ENCODE assay signal across 8 cellular contexts in the genomic region with DNA sequence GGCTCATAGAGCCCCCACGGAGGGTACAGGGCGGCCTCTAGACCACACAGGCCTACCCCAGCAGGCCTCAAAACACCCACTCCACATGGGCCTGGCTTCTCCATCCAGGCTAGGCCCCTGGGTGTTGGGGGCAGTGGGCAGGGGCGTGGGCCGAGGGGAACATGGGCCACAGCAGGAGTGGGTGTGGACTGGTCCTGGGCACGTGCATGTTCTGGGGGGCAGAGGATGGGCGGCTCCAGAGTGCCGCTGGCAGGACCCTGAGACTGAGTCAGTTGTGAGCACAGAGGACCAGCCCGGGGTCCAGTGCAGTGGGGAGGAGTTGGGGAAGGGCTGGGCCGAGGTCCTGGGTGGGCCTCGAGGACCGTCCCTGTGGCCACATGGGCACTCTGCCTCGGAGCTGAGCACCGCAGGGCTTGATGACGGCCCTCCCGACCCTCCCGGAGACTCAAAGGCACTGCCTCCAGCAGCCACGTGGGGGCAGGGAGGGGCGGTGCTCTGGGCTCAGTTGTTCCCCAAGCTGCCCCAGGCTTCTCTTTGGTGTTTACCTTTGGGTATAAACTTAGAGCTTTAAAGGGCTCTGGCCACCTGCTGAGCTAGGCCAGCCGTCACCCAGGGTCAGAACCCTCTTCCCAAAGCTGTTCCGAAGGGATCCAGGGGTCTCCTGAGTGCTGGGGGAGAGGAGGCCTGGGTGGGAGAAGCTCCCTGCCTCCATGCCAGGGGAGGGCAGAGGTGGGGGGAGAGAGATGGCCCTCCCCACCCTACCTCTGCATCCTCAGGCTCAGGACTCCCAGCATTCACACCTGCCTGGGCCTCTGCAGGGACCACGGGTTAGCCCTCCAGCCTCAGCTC.
A peak's percentile ranks its signal among the peaks of the same experiment; 100 is the strongest.
DNase-seq lines count a peak whose midpoint lies in the region; ATAC-seq and TF ChIP-seq lines count a peak whose summit lies in the region.

No MANE protein-coding gene starts in this region.

- DNase-seq in GM10266 (ENCODE audit: extremely low spot score) (peak; percentile 78), NCI-H345 (lab: John Stamatoyannopoulos, UW) (peak; percentile 46), myocyte (ENCODE audit: low read depth) (peak; percentile 83), thoracic aorta (ENCODE audit: low spot score) (no peak), midbrain (lab: John Stamatoyannopoulos, UW) (no peak), kidney glomerular epithelial cell (lab: John Stamatoyannopoulos, UW) (no peak)
- DNase-seq in activated CD4-positive, alpha-beta memory T cell treated with anti-CD3 and anti-CD28 coated beads, Interleukin-2, amount 10 ng/mL, durations not matched to agents 7 days and 5 days, result peak; percentile 60

- peaks cover 26% of the 10 kb centered on the region for H3K36me3 Mint-ChIP-seq in activated CD4-positive, alpha-beta memory T cell treated with anti-CD3 and anti-CD28 coated beads, Interleukin-2, amount 10 ng/mL, durations not matched to agents 7 days and 5 days (ENCODE audit: low read depth)

- POLR2A ChIA-PET in activated CD4-positive, alpha-beta memory T cell treated with anti-CD3 and anti-CD28 coated beads, Interleukin-2, amount 10 ng/mL, durations not matched to agents 7 days and 5 days (lab: Charles Lee), result interaction anchor here (0.7 to 6.5 kb wide), 11 partner anchors 11 to 116 kb away, joined by 3 to 49 read pairs (median 5); partner anchors contain the start of gene FAAP20

- H3K27me3 ChIP-seq in endocrine pancreas (ENCODE audit: control insufficient read depth, insufficient read depth, low read length), result no peaks in the 10 kb centered on the region
- no peaks in the 10 kb centered on the region for H3K27me3 ChIP-seq in thoracic aorta (replicated peaks; ENCODE audit: insufficient read depth)

- CTCF ChIA-PET in activated CD4-positive, alpha-beta memory T cell treated with anti-CD3 and anti-CD28 coated beads, Interleukin-2, amount 10 ng/mL, durations not matched to agents 7 days and 5 days (lab: Charles Lee), result interaction anchor here (0.6 to 1.6 kb wide), 10 partner anchors 11 to 493 kb away, joined by 3 to 11 read pairs (median 4); partner anchors contain the start of gene FAAP20

- H3K27ac ChIP-seq in thoracic aorta, result peak overlapping the region; percentile 87 to 95

- H3K4me3 Mint-ChIP-seq in activated CD4-positive, alpha-beta memory T cell treated with anti-CD3 and anti-CD28 coated beads, Interleukin-2, amount 10 ng/mL, durations not matched to agents 7 days and 5 days, result no peak overlapping the region

- H3K36me3 ChIP-seq in endocrine pancreas (ENCODE audit: control insufficient read depth, insufficient read depth, low read length) (no peaks in the 10 kb centered on the region), thoracic aorta (peaks cover 23% of the 10 kb centered on the region)

- TF ChIP-seq CTCF in GM10266 (IDR thresholded peaks at IDR 0.05; ENCODE audit: control insufficient read depth, insufficient read depth, low read depth, missing control alignments), result peak; percentile 42
- peak; percentile 61 for TF ChIP-seq CTCF in thoracic aorta (IDR thresholded peaks at IDR 0.05)

- H3K9me3 ChIP-seq in endocrine pancreas (ENCODE audit: control insufficient read depth, low read length) (no peaks in the 10 kb centered on the region), thoracic aorta (no peaks in the 10 kb centered on the region)

- ATAC-seq in thoracic aorta (ENCODE audit: insufficient number of reproducible peaks, low FRiP score, low read depth), result no peak

- no peaks in the 10 kb centered on the region for H3K27me3 Mint-ChIP-seq in activated CD4-positive, alpha-beta memory T cell treated with anti-CD3 and anti-CD28 coated beads, Interleukin-2, amount 10 ng/mL, durations not matched to agents 7 days and 5 days

- H3K4me1 ChIP-seq in endocrine pancreas (ENCODE audit: control insufficient read depth, insufficient read depth, low read length) (no peaks in the 10 kb centered on the region), thoracic aorta (ENCODE audit: control insufficient read depth in 1 of 2, low read depth in 2 of 2) (peaks cover 32 to 58% of the 10 kb centered on the region in 2 donors)

- no peaks in the 10 kb centered on the region for H3K9me3 Mint-ChIP-seq in activated CD4-positive, alpha-beta memory T cell treated with anti-CD3 and anti-CD28 coated beads, Interleukin-2, amount 10 ng/mL, durations not matched to agents 7 days and 5 days

- H3K4me1 Mint-ChIP-seq in activated CD4-positive, alpha-beta memory T cell treated with anti-CD3 and anti-CD28 coated beads, Interleukin-2, amount 10 ng/mL, durations not matched to agents 7 days and 5 days, result peaks cover 15% of the 10 kb centered on the region

- peak overlapping the region; percentile 30 for H3K9ac ChIP-seq in endocrine pancreas (ENCODE audit: control insufficient read depth, insufficient read depth, low read length)

- no peak overlapping the region for H3K4me3 ChIP-seq in endocrine pancreas (ENCODE audit: control insufficient read depth, insufficient read depth, low read length)
- no peak overlapping the region for H3K4me3 ChIP-seq in thoracic aorta

- peak overlapping the region; percentile 35 for H3K27ac Mint-ChIP-seq in activated CD4-positive, alpha-beta memory T cell treated with anti-CD3 and anti-CD28 coated beads, Interleukin-2, amount 10 ng/mL, durations not matched to agents 7 days and 5 days

Comparison
In these comparisons a context has a peak if more than half of its experiments do, and no peak if none do; other contexts are left out.
1. DNase-seq: peak in GM10266 (single experiment), NCI-H345 (single experiment), activated CD4-positive, alpha-beta memory T cell treated with anti-CD3 and anti-CD28 coated beads, Interleukin-2, amount 10 ng/mL, durations not matched to agents 7 days and 5 days (single experiment) and myocyte (single experiment); none in thoracic aorta (single experiment), midbrain (single experiment) and kidney glomerular epithelial cell (single experiment).